Comparison of ENCODE assay signal across 22 cellular contexts in genomic region chr4:51932684-51933083, GRCh38.
"Had no signal": no experiment of that assay in that cellular context is flagged by ENCODE, and none has a peak within 500 bp of the region (broad histone marks: within the 10 kb centered on the region; RNA-seq: fewer than 3 reads in every experiment).

No MANE protein-coding gene starts in this region.

- H3K27ac Mint-ChIP-seq: effector memory CD8-positive, alpha-beta T cell; immature natural killer cell; naive thymus-derived CD8-positive, alpha-beta T cell; nephron progenitor cell; stimulated activated naive CD8-positive, alpha-beta T cell treated with anti-CD3 and anti-CD28 coated beads, Interleukin-15, amount 100 ng/mL, for 72 hours had no signal

- H3K36me3 Mint-ChIP-seq: immature natural killer cell; naive thymus-derived CD8-positive, alpha-beta T cell had no signal

- H3K9me3 Mint-ChIP-seq: effector memory CD8-positive, alpha-beta T cell; stimulated activated naive CD8-positive, alpha-beta T cell treated with anti-CD3 and anti-CD28 coated beads, Interleukin-15, amount 100 ng/mL, for 72 hours had no signal

- H3K79me2 ChIP-seq: parathyroid adenoma had no signal

- H3K4me1 ChIP-seq: lower lobe of right lung, parathyroid adenoma, prostate gland, right atrium auricular region, suprapubic skin, transverse colon, vagina had no signal

- H3K4me1 Mint-ChIP-seq: immature natural killer cell; naive thymus-derived CD8-positive, alpha-beta T cell; nephron progenitor cell; stimulated activated naive CD8-positive, alpha-beta T cell treated with anti-CD3 and anti-CD28 coated beads, Interleukin-15, amount 100 ng/mL, for 72 hours had no signal

- DNase-seq: cortex of kidney; effector memory CD8-positive, alpha-beta T cell; hypothalamus; immature natural killer cell; left ventricle myocardium superior; lower lobe of right lung; naive thymus-derived CD8-positive, alpha-beta T cell; nephron progenitor cell; occipital lobe; stimulated activated CD4-positive, alpha-beta T cell treated with anti-CD3 and anti-CD28 coated beads, Interleukin-12 subunit alpha, Interleukin-12 subunit beta, amount 100 ng/mL, for 4 hours; stimulated activated CD4-positive, alpha-beta T cell treated with anti-CD3 and anti-CD28 coated beads, Interleukin-1b, Interleukin-23, amount 100 ng/mL, for 48 hours; stimulated activated CD4-positive, alpha-beta T cell treated with anti-CD3 and anti-CD28 coated beads, Interleukin-4, amount 100 ng/mL, for 1 hour; stimulated activated CD8-positive, alpha-beta memory T cell treated with anti-CD3 and anti-CD28 coated beads, Interleukin-4, amount 100 ng/mL, for 48 hours; stimulated activated naive CD4-positive, alpha-beta T cell; stimulated activated naive CD8-positive, alpha-beta T cell treated with anti-CD3 and anti-CD28 coated beads, Interleukin-15, amount 100 ng/mL, for 72 hours; transverse colon had no signal

- H3K4me3 ChIP-seq: lower lobe of right lung, prostate gland, right atrium auricular region, smooth muscle cell, suprapubic skin, transverse colon, vagina had no signal

- H3K4me3 Mint-ChIP-seq: effector memory CD8-positive, alpha-beta T cell; immature natural killer cell; naive thymus-derived CD8-positive, alpha-beta T cell; nephron progenitor cell; stimulated activated naive CD8-positive, alpha-beta T cell treated with anti-CD3 and anti-CD28 coated beads, Interleukin-15, amount 100 ng/mL, for 72 hours had no signal

- H2AFZ ChIP-seq: parathyroid adenoma had no signal

- H3K27ac ChIP-seq: lower lobe of right lung, parathyroid adenoma, prostate gland, right atrium auricular region, suprapubic skin, transverse colon, vagina had no signal

- H3K4me2 ChIP-seq: smooth muscle cell had no signal

- H3K9me3 ChIP-seq: lower lobe of right lung, prostate gland, right atrium auricular region, suprapubic skin, transverse colon, vagina had no signal

- H3K27me3 ChIP-seq: right atrium auricular region, suprapubic skin, transverse colon, vagina had no signal

- H3K36me3 ChIP-seq: lower lobe of right lung, prostate gland, right atrium auricular region, suprapubic skin, transverse colon, vagina had no signal

- ATAC-seq: effector memory CD8-positive, alpha-beta T cell; lower lobe of right lung; naive thymus-derived CD8-positive, alpha-beta T cell; stimulated activated naive CD8-positive, alpha-beta T cell treated with anti-CD3 and anti-CD28 coated beads, Interleukin-15, amount 100 ng/mL, for 72 hours had no signal
